12 cellular contexts compared by ENCODE assay signal in genomic region chr4:83266689-83267088, GRCh38. TPM values are rescaled to one million over a fixed set of nuclear protein-coding genes. Genes with fewer than 3 reads are reported as not detected.
DNase-seq lines count a peak whose midpoint lies in the region; ATAC-seq and TF ChIP-seq lines count a peak whose summit lies in the region.
"Had no signal": no experiment of that assay in that cellular context is flagged by ENCODE, and none has a peak within 500 bp of the region (broad histone marks: within the 10 kb centered on the region; RNA-seq: fewer than 3 reads in every experiment).

No MANE protein-coding gene starts in this region.

- peaks cover 4% of the 10 kb centered on the region for H3K36me3 Mint-ChIP-seq in central memory CD8-positive, alpha-beta T cell (ENCODE audit: insufficient read depth)
- H3K36me3 Mint-ChIP-seq in chondrocyte (ENCODE audit: low read depth) = peaks cover 4% of the 10 kb centered on the region

- no peaks in the 10 kb centered on the region for H3K27me3 Mint-ChIP-seq in central memory CD8-positive, alpha-beta T cell
- no peaks in the 10 kb centered on the region for H3K27me3 Mint-ChIP-seq in chondrocyte (ENCODE audit: low read depth)

- H3K27ac Mint-ChIP-seq in central memory CD8-positive, alpha-beta T cell (ENCODE audit: low read depth) = no peak overlapping the region
- no peak overlapping the region for H3K27ac Mint-ChIP-seq in chondrocyte (ENCODE audit: unreplicated experiment)
- H3K27ac Mint-ChIP-seq: nephron progenitor cell had no signal

- peak; percentile 63 for ATAC-seq in GM18502 (IDR thresholded peaks at IDR 0.05; ENCODE audit: poor library complexity, unreplicated experiment)
- ATAC-seq in GM21717 (IDR thresholded peaks at IDR 0.05; ENCODE audit: unreplicated experiment) = peak; percentile 51
- peak; percentile 67 for ATAC-seq in central memory CD8-positive, alpha-beta T cell (replicated peaks; ENCODE audit: extremely low read depth, poor library complexity, severe bottlenecking)

- peaks cover 7% of the 10 kb centered on the region for H3K4me1 Mint-ChIP-seq in central memory CD8-positive, alpha-beta T cell
- H3K4me1 Mint-ChIP-seq in chondrocyte (ENCODE audit: low read depth) = peaks cover 6% of the 10 kb centered on the region
- H3K4me1 Mint-ChIP-seq: nephron progenitor cell had no signal

- no peak overlapping the region for H3K4me3 Mint-ChIP-seq in central memory CD8-positive, alpha-beta T cell
- no peak overlapping the region for H3K4me3 Mint-ChIP-seq in chondrocyte (ENCODE audit: unreplicated experiment)
- H3K4me3 Mint-ChIP-seq: nephron progenitor cell had no signal

- no peak for TF ChIP-seq CTCF in chondrocyte (IDR thresholded peaks at IDR 0.05)

- DNase-seq in NOMO-1 treated with DMSO at 0.1 percent for 48 hours (lab: John Stamatoyannopoulos, UW; ENCODE audit: unreplicated experiment) = peak; percentile 77
- no peak for DNase-seq in central memory CD8-positive, alpha-beta T cell (ENCODE audit: low spot score in 2 of 2)
- DNase-seq in 8988T = no peak
- no peak for DNase-seq in stimulated activated CD4-positive, alpha-beta T cell treated with anti-CD3 and anti-CD28 coated beads, Interleukin-2, amount 100 ng/mL, for 24 hours
- DNase-seq in T-helper 9 cell = no peak
- DNase-seq in chondrocyte (ENCODE audit: low spot score) = no peak
- DNase-seq: activated CD4-positive, alpha-beta T cell treated with anti-CD3 and anti-CD28 coated beads for 4 hours; activated gamma-delta T cell treated with Interleukin-2 at 50 U/mL for 16 hours; kidney; nephron progenitor cell had no signal

- no peaks in the 10 kb centered on the region for H3K9me3 Mint-ChIP-seq in central memory CD8-positive, alpha-beta T cell
- no peaks in the 10 kb centered on the region for H3K9me3 Mint-ChIP-seq in chondrocyte (ENCODE audit: low read depth)
- H3K9me3 Mint-ChIP-seq: nephron progenitor cell had no signal

RNA-seq across cellular contexts. Expression of gene COQ2, which starts 17.9 kb away (rescaled TPM):
- 8.5 to 10.1 TPM (median 9.3 TPM) in 3 replicates for total RNA-seq in chondrocyte
